ENCODE assay signal across 18 cellular contexts in genomic region chr11:94555752-94556329, GRCh38. TPM values are rescaled to one million over a fixed set of nuclear protein-coding genes. Genes with fewer than 3 reads are reported as not detected.
"Had no signal": no experiment of that assay in that cellular context is flagged by ENCODE, and none has a peak within 500 bp of the region (broad histone marks: within the 10 kb centered on the region; RNA-seq: fewer than 3 reads in every experiment).

No MANE protein-coding gene starts in this region.

RNA-seq across cellular contexts. Expression of gene C11orf97, which starts 43.6 kb away (rescaled TPM):
- total RNA-seq: kidney; left colon; liver; mammary epithelial cell; mucosa of gallbladder; naive thymus-derived CD8-positive, alpha-beta T cell; neural crest cell; occipital lobe; osteocyte; posterior vena cava; psoas muscle; sigmoid colon; spleen; tibial nerve; ureter; uterus had no signal
- polyA plus RNA-seq: immature natural killer cell; mammary epithelial cell; naive thymus-derived CD8-positive, alpha-beta T cell; sigmoid colon; thymus had no signal
